Comparison of ENCODE assay signal across 8 cellular contexts in genomic region chrX:66731398-66731797, GRCh38.
DNase-seq lines count a peak whose midpoint lies in the region; ATAC-seq and TF ChIP-seq lines count a peak whose summit lies in the region.

No MANE protein-coding gene starts in this region.

- TF ChIP-seq EP300 in gastroesophageal sphincter (IDR thresholded peaks at IDR 0.05), result no peak

- no TSS peak for BruUV-seq in PC-3 (replicated peaks; lab: Mats Ljungman, UMichigan)

- H3K27me3 Mint-ChIP-seq in stimulated activated naive B cell treated with anti-CD40 and anti-IgM and Interleukin-4, amounts not matched to agents 10 μg/mL and 1 μg/mL and 100 μg/mL, for 72 hours, result peaks cover 0 to 4% of the 10 kb centered on the region in 2 donors

- H3K4me3 ChIP-seq in PC-3 (ENCODE audit: low read length) (no peak overlapping the region), fibroblast of lung (replicated peaks in 1 of 4; ENCODE audit: control extremely low read depth in 1 of 4, insufficient read depth in 1 of 4, low read depth in 3 of 4, low read length in 4 of 4) (no peak overlapping the region), gastroesophageal sphincter (no peak overlapping the region)

- H3K9ac ChIP-seq in PC-3 (ENCODE audit: low read length) (no peak overlapping the region), fibroblast of lung (ENCODE audit: insufficient read depth, low read length) (no peak overlapping the region)

- no peaks in the 10 kb centered on the region for H3K9me3 ChIP-seq in PC-3 (ENCODE audit: low read length)
- no peaks in the 10 kb centered on the region for H3K9me3 ChIP-seq in fibroblast of lung (ENCODE audit: control insufficient read depth, insufficient read depth, low read depth, low read length)
- H3K9me3 ChIP-seq in gastroesophageal sphincter, result no peaks in the 10 kb centered on the region

- H3K4me2 ChIP-seq in PC-3 (ENCODE audit: low read length), result no peak overlapping the region
- H3K4me2 ChIP-seq in fibroblast of lung (ENCODE audit: extremely low read depth, insufficient read depth, low read length), result no peak overlapping the region

- H3K27ac Mint-ChIP-seq in stimulated activated naive B cell treated with anti-CD40 and anti-IgM and Interleukin-4, amounts not matched to agents 10 μg/mL and 1 μg/mL and 100 μg/mL, for 72 hours, result no peak overlapping the region

- TF ChIP-seq POLR2A in gastroesophageal sphincter (IDR thresholded peaks at IDR 0.05), result no peak

- H3K4me1 ChIP-seq in PC-3 (ENCODE audit: insufficient read depth, low read length) (no peaks in the 10 kb centered on the region), fibroblast of lung (ENCODE audit: control insufficient read depth, extremely low read depth, insufficient read depth, low read length) (no peaks in the 10 kb centered on the region), gastroesophageal sphincter (no peaks in the 10 kb centered on the region)

- peak; percentile 42; the same call in 1 of the 2 replicates for TF ChIP-seq CTCF in PC-3 (conservative IDR thresholded peaks at IDR 0.05; ENCODE audit: low read depth, low read length)
- TF ChIP-seq CTCF in fibroblast of lung (conservative IDR thresholded peaks at IDR 0.05 in 1 of 2, IDR thresholded peaks at IDR 0.05 in 1 of 2; ENCODE audit: low read depth in 1 of 2, low read length in 2 of 2), result peak; percentile 5 to 22
- peak in 1 of 4 experiments; percentile 45 for TF ChIP-seq CTCF in gastroesophageal sphincter (IDR thresholded peaks at IDR 0.05)

- no peaks in the 10 kb centered on the region for H3K9me3 Mint-ChIP-seq in stimulated activated naive B cell treated with anti-CD40 and anti-IgM and Interleukin-4, amounts not matched to agents 10 μg/mL and 1 μg/mL and 100 μg/mL, for 72 hours

- H2AFZ ChIP-seq in PC-3 (ENCODE audit: low read length) (no peak overlapping the region), fibroblast of lung (ENCODE audit: low read length) (no peak overlapping the region)

- in situ Hi-C loops in G401 (cut with HindIII; ENCODE audit: low sequenced_read_pairs), result no loop called here

- no peaks in the 10 kb centered on the region for H3K27me3 ChIP-seq in PC-3 (ENCODE audit: low read length)
- H3K27me3 ChIP-seq in fibroblast of lung (ENCODE audit: control insufficient read depth, insufficient read depth, low read length), result no peaks in the 10 kb centered on the region
- no peaks in the 10 kb centered on the region for H3K27me3 ChIP-seq in gastroesophageal sphincter

- no peaks in the 10 kb centered on the region for H3K79me2 ChIP-seq in PC-3 (ENCODE audit: low read length)
- H3K79me2 ChIP-seq in fibroblast of lung (ENCODE audit: control insufficient read depth, insufficient read depth, low read length), result no peaks in the 10 kb centered on the region

- intact Hi-C loops in PC-3 (cut with micrococcal nuclease), result no loop called here
- intact Hi-C loops in posterior cingulate gyrus (cut with DNase I), result loop anchor here (5.0 kb wide), 1 partner anchor 1149 kb away; no protein-coding TSS in a partner anchor

- no peaks in the 10 kb centered on the region for H3K36me3 ChIP-seq in PC-3 (ENCODE audit: low read depth, low read length)
- no peaks in the 10 kb centered on the region for H3K36me3 ChIP-seq in fibroblast of lung (ENCODE audit: control insufficient read depth, insufficient read depth, low read length)
- H3K36me3 ChIP-seq in gastroesophageal sphincter, result no peaks in the 10 kb centered on the region

- CTCF ChIA-PET in PC-3 (lab: Charles Lee), result interaction anchor here (0.6 kb wide), 1 partner anchor 1280 kb away, joined by 3 read pairs; no protein-coding TSS in a partner anchor

- no peaks in the 10 kb centered on the region for H3K9me2 ChIP-seq in PC-3 (replicated peaks; ENCODE audit: low read length)

- peaks cover 2 to 4% of the 10 kb centered on the region in 2 donors for H3K4me1 Mint-ChIP-seq in stimulated activated naive B cell treated with anti-CD40 and anti-IgM and Interleukin-4, amounts not matched to agents 10 μg/mL and 1 μg/mL and 100 μg/mL, for 72 hours

- H3K27ac ChIP-seq in PC-3 (ENCODE audit: low read length), result no peak overlapping the region
- no peak overlapping the region for H3K27ac ChIP-seq in fibroblast of lung (ENCODE audit: insufficient read depth, low read length)
- no peak overlapping the region for H3K27ac ChIP-seq in gastroesophageal sphincter

- no peaks in the 10 kb centered on the region for H3K36me3 Mint-ChIP-seq in stimulated activated naive B cell treated with anti-CD40 and anti-IgM and Interleukin-4, amounts not matched to agents 10 μg/mL and 1 μg/mL and 100 μg/mL, for 72 hours

- no peak overlapping the region for H3K4me3 Mint-ChIP-seq in stimulated activated naive B cell treated with anti-CD40 and anti-IgM and Interleukin-4, amounts not matched to agents 10 μg/mL and 1 μg/mL and 100 μg/mL, for 72 hours

- POLR2A ChIA-PET in PC-3 (lab: Charles Lee; ENCODE audit: unreplicated experiment), result no interaction called here

- peak; percentile 29 for DNase-seq in G401 (ENCODE audit: low spot score)
- peak; percentile 38 for DNase-seq in HCEC 1CT
- DNase-seq in PC-3, result peak; percentile 34
- DNase-seq in fibroblast of lung (ENCODE audit: low read depth in 2 of 2), result peak; percentile 14 to 20
- DNase-seq in stimulated activated naive B cell treated with anti-CD40 and anti-IgM and Interleukin-4, amounts not matched to agents 10 μg/mL and 1 μg/mL and 100 μg/mL, for 72 hours, result no peak
- no peak for DNase-seq in stimulated activated CD4-positive, alpha-beta T cell treated with anti-CD3 and anti-CD28 coated beads, Interleukin-1b, Interleukin-23, amount 100 ng/mL, for 48 hours
- no peak for DNase-seq in posterior cingulate gyrus

- ATAC-seq in PC-3 (no peak), gastroesophageal sphincter (no peak)
- ATAC-seq in stimulated activated naive B cell treated with anti-CD40 and anti-IgM and Interleukin-4, amounts not matched to agents 10 μg/mL and 1 μg/mL and 100 μg/mL, for 72 hours (replicated peaks), result peak; percentile 52 to 85

- H3F3A ChIP-seq in PC-3 (ENCODE audit: low read length, unreplicated experiment), result no peaks in the 10 kb centered on the region

- WGBS in gastroesophageal sphincter (ENCODE audit: low coverage in 1 of 2), 2 donors, result 66% methylated on average over 2 of the region's 2 CpGs; no CpG with 5 or more reads in 1 of the 2 donors

- H4K20me1 ChIP-seq in PC-3 (ENCODE audit: low read length), result no peaks in the 10 kb centered on the region
- no peaks in the 10 kb centered on the region for H4K20me1 ChIP-seq in fibroblast of lung (ENCODE audit: control insufficient read depth, extremely low read depth, insufficient read depth, low read length)

Comparison
In these comparisons a context has a peak if more than half of its experiments do, and no peak if none do; other contexts are left out.
1. DNase-seq: peak in G401 (single experiment), HCEC 1CT (single experiment), PC-3 (single experiment) and fibroblast of lung (2 of 2); none in stimulated activated naive B cell treated with anti-CD40 and anti-IgM and Interleukin-4, amounts not matched to agents 10 μg/mL and 1 μg/mL and 100 μg/mL, for 72 hours (single experiment), stimulated activated CD4-positive, alpha-beta T cell treated with anti-CD3 and anti-CD28 coated beads, Interleukin-1b, Interleukin-23, amount 100 ng/mL, for 48 hours (single experiment) and posterior cingulate gyrus (0 of 10).
2. ATAC-seq: peak in stimulated activated naive B cell treated with anti-CD40 and anti-IgM and Interleukin-4, amounts not matched to agents 10 μg/mL and 1 μg/mL and 100 μg/mL, for 72 hours (2 of 2); none in PC-3 (single experiment) and gastroesophageal sphincter (single experiment).